In the genomic region with DNA sequence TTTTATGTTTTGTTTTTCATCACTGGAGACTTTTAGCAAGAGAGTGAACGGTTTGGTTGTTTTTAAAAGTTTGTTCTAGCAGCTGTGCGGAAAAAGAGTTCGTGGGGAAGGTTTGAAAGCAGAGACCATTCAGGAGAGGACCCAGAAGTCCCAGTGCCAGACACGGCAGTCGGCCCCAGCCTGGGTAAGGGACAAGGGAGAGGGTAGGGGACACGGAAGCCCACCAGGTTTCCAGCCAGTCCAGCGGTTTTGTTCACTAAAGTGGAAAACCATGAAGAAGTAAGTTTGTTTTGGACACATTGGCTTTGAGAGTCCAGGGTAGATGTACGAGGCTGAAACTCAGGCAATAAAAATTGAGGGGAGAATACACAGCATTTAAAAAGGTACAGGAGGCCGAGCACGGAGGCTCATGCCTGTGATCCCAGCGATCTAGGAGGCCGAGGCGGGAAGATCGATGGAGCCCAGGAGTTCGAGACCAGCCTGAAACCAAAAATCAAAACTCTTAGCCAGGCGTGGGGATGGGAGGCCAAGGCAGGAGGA, we compare ENCODE assay signal across 8 cellular contexts. TPM values are rescaled to one million over a fixed set of nuclear protein-coding genes. Genes with fewer than 3 reads are reported as not detected.
DNase-seq lines count a peak whose midpoint lies in the region; ATAC-seq and TF ChIP-seq lines count a peak whose summit lies in the region.

No MANE protein-coding gene starts in this region.

- no peaks in the 10 kb centered on the region for H3F3A ChIP-seq in OCI-LY1 (ENCODE audit: insufficient read depth, low read length)

- CTCF ChIA-PET in Caco-2 (lab: Charles Lee), result no interaction called here

- BruUV-seq in Caco-2 (replicated peaks; lab: Mats Ljungman, UMichigan), result TSS peak; percentile 98

- POLR2A ChIA-PET in Caco-2 (lab: Charles Lee), result no interaction called here

- no peaks in the 10 kb centered on the region for H3K9me3 Mint-ChIP-seq in Caco-2 (ENCODE audit: unreplicated experiment)
- H3K9me3 Mint-ChIP-seq in endothelial cell (ENCODE audit: unreplicated experiment), result peaks cover 2% of the 10 kb centered on the region

- no peak overlapping the region for H3K27ac ChIP-seq in OCI-LY1 (ENCODE audit: low read depth, low read length, poor library complexity, severe bottlenecking)
- H3K27ac ChIP-seq in osteoblast (ENCODE audit: low read depth, low read length), result peak overlapping the region; percentile 57

- no peak overlapping the region for H2AFZ ChIP-seq in OCI-LY1 (ENCODE audit: low read length)
- H2AFZ ChIP-seq in osteoblast (ENCODE audit: low read length), result peak overlapping the region; percentile 98

- intact Hi-C loops in Caco-2 (cut with micrococcal nuclease; ENCODE audit: unreplicated experiment), result no loop called here

- peak overlapping the region; percentile 74 for H3K4me3 Mint-ChIP-seq in Caco-2 (ENCODE audit: unreplicated experiment)
- H3K4me3 Mint-ChIP-seq in endothelial cell (ENCODE audit: unreplicated experiment), result peak overlapping the region; percentile 86

- H3K27ac Mint-ChIP-seq in Caco-2 (ENCODE audit: unreplicated experiment) (peak overlapping the region; percentile 83), endothelial cell (ENCODE audit: unreplicated experiment) (peak overlapping the region; percentile 92)

- ATAC-seq in GM19351 (IDR thresholded peaks at IDR 0.05; ENCODE audit: unreplicated experiment) (no peak), HG03521 (IDR thresholded peaks at IDR 0.05; ENCODE audit: unreplicated experiment) (no peak)

- H4K20me1 ChIP-seq in OCI-LY1 (ENCODE audit: insufficient read depth, low read length) (no peaks in the 10 kb centered on the region), osteoblast (ENCODE audit: insufficient read depth, low read length) (no peaks in the 10 kb centered on the region)

- H3K27me3 ChIP-seq in Caco-2 (replicated peaks; ENCODE audit: control insufficient read depth, insufficient read depth, low read length) (no peaks in the 10 kb centered on the region), OCI-LY1 (ENCODE audit: insufficient read depth, low read length) (no peaks in the 10 kb centered on the region), osteoblast (ENCODE audit: insufficient read depth, low read length) (no peaks in the 10 kb centered on the region)

- H3K79me2 ChIP-seq in OCI-LY1 (ENCODE audit: insufficient read depth, low read length) (no peaks in the 10 kb centered on the region), osteoblast (ENCODE audit: insufficient read depth, low read length) (peaks cover 10% of the 10 kb centered on the region)

- H3K36me3 Mint-ChIP-seq in Caco-2 (ENCODE audit: insufficient read depth, unreplicated experiment) (peaks cover 10% of the 10 kb centered on the region), endothelial cell (ENCODE audit: low read depth, unreplicated experiment) (peaks cover 12% of the 10 kb centered on the region)

- peaks cover 6% of the 10 kb centered on the region; the same call in 1 of the 2 replicates for H3K4me1 ChIP-seq in Caco-2
- H3K4me1 ChIP-seq in OCI-LY1 (ENCODE audit: insufficient read depth, low read length, severe bottlenecking), result peaks cover 23% of the 10 kb centered on the region
- H3K4me1 ChIP-seq in osteoblast (ENCODE audit: insufficient read depth, low read length), result peaks cover 23% of the 10 kb centered on the region

- peak overlapping the region; percentile 74 for H3K4me2 ChIP-seq in OCI-LY1 (ENCODE audit: low read length)
- peak overlapping the region; percentile 82 for H3K4me2 ChIP-seq in osteoblast (ENCODE audit: insufficient read depth, low read length)

- TF ChIP-seq CTCF in Caco-2 (IDR thresholded peaks at IDR 0.05; ENCODE audit: insufficient read depth in 1 of 2, low read depth in 1 of 2, low read length in 1 of 2, severe bottlenecking in 1 of 2, unreplicated experiment in 1 of 2), result no peak
- no peak for TF ChIP-seq CTCF in OCI-LY1 (IDR thresholded peaks at IDR 0.05; ENCODE audit: low read length)
- no peak for TF ChIP-seq CTCF in endothelial cell (IDR thresholded peaks at IDR 0.05; ENCODE audit: unreplicated experiment)
- TF ChIP-seq CTCF in osteoblast (IDR thresholded peaks at IDR 0.05; ENCODE audit: extremely low read depth, low read depth, low read length), result no peak

- no peaks in the 10 kb centered on the region for H3K36me3 ChIP-seq in Caco-2 (ENCODE audit: control insufficient read depth, insufficient read depth, low read length)
- H3K36me3 ChIP-seq in OCI-LY1 (ENCODE audit: insufficient read depth, low read length), result peaks cover 5% of the 10 kb centered on the region; the same call in 1 of the 2 replicates
- H3K36me3 ChIP-seq in osteoblast (ENCODE audit: insufficient read depth, low read length), result peaks cover 6% of the 10 kb centered on the region

- peak overlapping the region; percentile 51 for H3K4me3 ChIP-seq in Caco-2 (ENCODE audit: low read depth, low read length)
- H3K4me3 ChIP-seq in OCI-LY1 (ENCODE audit: low read depth, low read length, poor library complexity, severe bottlenecking), result peak overlapping the region; percentile 61
- peak overlapping the region; percentile 68 for H3K4me3 ChIP-seq in osteoblast (ENCODE audit: insufficient read depth, low read length)

- no peaks in the 10 kb centered on the region for H3K27me3 Mint-ChIP-seq in Caco-2 (ENCODE audit: insufficient read depth, unreplicated experiment)
- H3K27me3 Mint-ChIP-seq in endothelial cell (ENCODE audit: unreplicated experiment), result peaks cover 23% of the 10 kb centered on the region

- H3K4me1 Mint-ChIP-seq in Caco-2 (ENCODE audit: low read depth, unreplicated experiment) (peaks cover 10% of the 10 kb centered on the region), endothelial cell (ENCODE audit: unreplicated experiment) (peaks cover 25% of the 10 kb centered on the region)

- H3K9me3 ChIP-seq in Caco-2 (no peaks in the 10 kb centered on the region), OCI-LY1 (ENCODE audit: low read length) (no peaks in the 10 kb centered on the region), osteoblast (ENCODE audit: low read depth, low read length) (no peaks in the 10 kb centered on the region)

- peak overlapping the region; percentile 68 for H3K9ac ChIP-seq in OCI-LY1 (ENCODE audit: low read length)

- DNase-seq in Caco-2, result no peak
- no peak for DNase-seq in endothelial cell (ENCODE audit: low spot score)
- DNase-seq in osteoblast (ENCODE audit: insufficient read length, low spot score, missing footprints), result peak; percentile 67
- DNase-seq in NCI-H146 treated with DMSO at 0.1 percent for 48 hours (lab: John Stamatoyannopoulos, UW; ENCODE audit: unreplicated experiment), result no peak
- no peak for DNase-seq in SHP77 (lab: John Stamatoyannopoulos, UW)

- no peaks in the 10 kb centered on the region for H3K9me2 ChIP-seq in OCI-LY1 (ENCODE audit: low read depth, low read length)

RNA-seq across cellular contexts. Expression of a gene that starts 36.4 kb away (rescaled TPM):
- 1.5 and 1.7 TPM in 2 replicates for total RNA-seq in Caco-2 (2022)
- 117 TPM for total RNA-seq in endothelial cell (ENCODE audit: unreplicated experiment)
- 19.5 and 24.2 TPM in 2 replicates for total RNA-seq in osteoblast

RNA-seq across cellular contexts. Expression of a gene that starts 56.8 kb away (rescaled TPM):
- total RNA-seq in Caco-2 (2022), result 36.0 and 37.0 TPM in 2 replicates
- total RNA-seq in endothelial cell (ENCODE audit: unreplicated experiment), result 3.4 TPM
- 2.9 and 3.2 TPM in 2 replicates for total RNA-seq in osteoblast
